ENCODE assay signal across 9 cellular contexts in the genomic region with DNA sequence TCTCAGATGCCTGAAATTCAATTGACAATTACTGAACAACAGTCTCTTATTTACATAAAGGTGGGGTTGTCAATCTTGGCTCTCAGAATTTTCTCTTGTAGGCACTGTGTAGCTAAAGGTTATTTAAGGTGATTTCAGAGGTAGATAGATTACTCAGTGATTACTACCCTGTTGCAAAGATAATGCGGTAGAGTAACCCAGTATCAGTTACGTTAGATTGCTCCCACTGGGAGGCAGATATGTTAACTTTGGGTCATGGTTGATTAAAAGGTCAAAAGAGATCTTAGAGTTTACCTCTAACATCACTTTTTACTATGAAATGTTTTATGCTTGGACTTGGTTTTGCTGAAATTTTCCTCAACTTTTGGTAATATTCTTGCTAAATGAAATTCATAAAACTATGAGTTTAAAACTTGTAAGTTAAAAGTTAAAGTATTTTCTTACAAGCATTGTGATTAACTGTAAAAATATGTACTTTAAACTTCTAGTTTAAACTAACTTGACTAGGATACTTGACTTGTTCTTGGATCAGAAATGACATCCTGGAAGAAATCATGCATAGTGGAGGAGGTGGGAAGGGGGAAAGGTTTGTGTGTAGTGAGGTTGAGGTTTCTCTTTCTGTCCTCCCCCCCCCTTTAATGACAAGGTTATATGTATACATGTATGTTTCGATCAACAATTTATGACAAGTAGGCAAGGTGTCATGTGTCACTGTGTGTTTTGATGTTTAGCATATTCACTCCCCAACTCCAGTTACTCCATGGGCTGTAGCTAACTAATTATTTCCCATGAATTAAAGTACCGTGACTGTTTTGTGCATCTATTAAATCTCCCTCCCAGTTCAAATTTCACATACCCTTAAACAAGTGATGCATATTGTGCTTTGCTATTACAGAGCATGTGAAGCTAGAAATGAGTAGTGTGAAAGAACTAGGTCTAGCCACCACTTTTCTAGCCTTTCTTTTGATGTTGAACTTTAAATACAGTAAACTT. TPM values are rescaled to one million over a fixed set of nuclear protein-coding genes. Genes with fewer than 3 reads are reported as not detected.
DNase-seq lines count a peak whose midpoint lies in the region; ATAC-seq and TF ChIP-seq lines count a peak whose summit lies in the region.
"Had no signal": no experiment of that assay in that cellular context is flagged by ENCODE, and none has a peak within 500 bp of the region (broad histone marks: within the 10 kb centered on the region; RNA-seq: fewer than 3 reads in every experiment).

No MANE protein-coding gene starts in this region.

- no peak overlapping the region for H3K27ac Mint-ChIP-seq in stimulated activated naive CD8-positive, alpha-beta T cell treated with anti-CD3 and anti-CD28 coated beads, Interleukin-15, amount 100 ng/mL, for 72 hours

- H3K4me3 Mint-ChIP-seq in stimulated activated naive CD8-positive, alpha-beta T cell treated with anti-CD3 and anti-CD28 coated beads, Interleukin-15, amount 100 ng/mL, for 72 hours: no peak overlapping the region

- H3K9me2 ChIP-seq in PC-9 (ENCODE audit: insufficient read depth): no peaks in the 10 kb centered on the region

- ATAC-seq in foreskin keratinocyte (no peak), thoracic aorta (ENCODE audit: insufficient number of reproducible peaks, low FRiP score, low read depth) (no peak)
- ATAC-seq in stimulated activated naive CD8-positive, alpha-beta T cell treated with anti-CD3 and anti-CD28 coated beads, Interleukin-15, amount 100 ng/mL, for 72 hours: no peak

- H3K9me3 Mint-ChIP-seq in stimulated activated naive CD8-positive, alpha-beta T cell treated with anti-CD3 and anti-CD28 coated beads, Interleukin-15, amount 100 ng/mL, for 72 hours: no peaks in the 10 kb centered on the region

- BruUV-seq in PC-9 (replicated peaks; lab: Mats Ljungman, UMichigan): no TSS peak

- peaks cover 80% of the 10 kb centered on the region for H3K79me2 ChIP-seq in PC-9 (ENCODE audit: low read depth)

- H3F3A ChIP-seq in PC-9 (ENCODE audit: insufficient read depth, low read depth): peaks cover 44% of the 10 kb centered on the region

- H3K4me1 Mint-ChIP-seq in stimulated activated naive CD8-positive, alpha-beta T cell treated with anti-CD3 and anti-CD28 coated beads, Interleukin-15, amount 100 ng/mL, for 72 hours: peaks cover 20% of the 10 kb centered on the region

- in situ Hi-C loops in HAP-1 (cut with MboI; ENCODE audit: low sequenced_read_pairs): no loop called here

- no peak overlapping the region for H2AFZ ChIP-seq in PC-9

- peak overlapping the region; percentile 77 for H3K27ac ChIP-seq in PC-9
- peak overlapping the region; percentile 61 for H3K27ac ChIP-seq in foreskin keratinocyte
- peak overlapping the region in 1 of 2 donors; percentile 28 for H3K27ac ChIP-seq in thoracic aorta

- H4K20me1 ChIP-seq in PC-9 (ENCODE audit: insufficient read depth): peaks cover 4% of the 10 kb centered on the region; the same call in 1 of the 2 replicates

- H3K36me3 ChIP-seq in HAP-1 (replicated peaks) (0 out of 2 replicates have a peak, but pooled peaks cover 3% of the 10 kb centered on the region), PC-9 (ENCODE audit: low read depth) (no peaks in the 10 kb centered on the region), thoracic aorta (no peaks in the 10 kb centered on the region)

- TF ChIP-seq CTCF in PC-9 (conservative IDR thresholded peaks at IDR 0.05) (no peak), foreskin keratinocyte (conservative IDR thresholded peaks at IDR 0.05) (peak; percentile 36), thoracic aorta (IDR thresholded peaks at IDR 0.05) (no peak)

- CTCF ChIA-PET in PC-9 (lab: Charles Lee): interaction anchor here (2.3 kb wide), 1 partner anchor 64 kb away, joined by 13 read pairs; no protein-coding TSS in a partner anchor

- POLR2A ChIA-PET in PC-9 (lab: Charles Lee; ENCODE audit: unreplicated experiment): interaction anchor here (0.5 to 0.7 kb wide), 4 partner anchors 25 to 436 kb away, joined by 3 to 6 read pairs (median 3); no protein-coding TSS in a partner anchor

- DNase-seq in HAP-1 (ENCODE audit: low spot score in 2 of 2): peak in 1 of 2 experiments; percentile 48
- peak in 1 of 2 experiments; percentile 64 for DNase-seq in PC-9
- DNase-seq in foreskin keratinocyte: peak in 1 of 2 donors; percentile 50
- no peak for DNase-seq in thoracic aorta (ENCODE audit: low spot score)
- DNase-seq in NCI-H1930 (lab: John Stamatoyannopoulos, UW): no peak
- DNase-seq in pons (ENCODE audit: low spot score): no peak
- DNase-seq in effector CD4-positive, alpha-beta T cell: no peak
- no peak for DNase-seq in stimulated activated naive CD8-positive, alpha-beta T cell treated with anti-CD3 and anti-CD28 coated beads, Interleukin-15, amount 100 ng/mL, for 72 hours
- DNase-seq: substantia nigra had no signal

- peak overlapping the region; percentile 95 for H3K4me2 ChIP-seq in PC-9

- H3K9me3 ChIP-seq in HAP-1 (no peaks in the 10 kb centered on the region), PC-9 (ENCODE audit: insufficient read depth, low read depth) (no peaks in the 10 kb centered on the region), thoracic aorta (no peaks in the 10 kb centered on the region)

- H3K4me1 ChIP-seq in HAP-1 (peaks cover 60% of the 10 kb centered on the region), PC-9 (replicated peaks; ENCODE audit: insufficient read depth) (peaks cover 67% of the 10 kb centered on the region), foreskin keratinocyte (peaks cover 53% of the 10 kb centered on the region), thoracic aorta (ENCODE audit: control insufficient read depth in 1 of 2, low read depth in 2 of 2) (peaks cover 34 to 53% of the 10 kb centered on the region in 2 donors)

- H3K27me3 Mint-ChIP-seq in stimulated activated naive CD8-positive, alpha-beta T cell treated with anti-CD3 and anti-CD28 coated beads, Interleukin-15, amount 100 ng/mL, for 72 hours: peaks cover 82% of the 10 kb centered on the region

- intact Hi-C loops in PC-9 (cut with micrococcal nuclease; ENCODE audit: unreplicated experiment): loop anchor here (2.0 to 10.0 kb wide), 4 partner anchors 35 to 161 kb away; partner anchors contain the start of gene LAMC2

- no peaks in the 10 kb centered on the region for H3K27me3 ChIP-seq in HAP-1 (ENCODE audit: low read depth)
- H3K27me3 ChIP-seq in PC-9 (ENCODE audit: insufficient read depth, low read depth): no peaks in the 10 kb centered on the region
- no peaks in the 10 kb centered on the region for H3K27me3 ChIP-seq in foreskin keratinocyte
- H3K27me3 ChIP-seq in thoracic aorta (replicated peaks; ENCODE audit: insufficient read depth): no peaks in the 10 kb centered on the region

- H3K4me3 ChIP-seq in HAP-1 (peak overlapping the region; percentile 67), PC-9 (peak overlapping the region; percentile 82), thoracic aorta (peak overlapping the region; percentile 90)

RNA-seq across cellular contexts. Expression of gene LAMC1, which starts 2.9 kb away (rescaled TPM):
- total RNA-seq in PC-9 (2021) (95.5 and 121 TPM in 2 replicates), foreskin keratinocyte (93.6 and 109 TPM in 2 replicates), thoracic aorta (100 to 1,000 TPM; 273 to 362 TPM)
- polyA plus RNA-seq in foreskin keratinocyte: 30.3 and 34.0 TPM in 2 replicates
